ENCODE assay signal across 18 cellular contexts in genomic region chr22:19450363-19451175, GRCh38. TPM values are rescaled to one million over a fixed set of nuclear protein-coding genes. Genes with fewer than 3 reads are reported as not detected.
A peak's percentile ranks its signal among the peaks of the same experiment; 100 is the strongest.
DNase-seq lines count a peak whose midpoint lies in the region; ATAC-seq and TF ChIP-seq lines count a peak whose summit lies in the region.
"Had no signal": no experiment of that assay in that cellular context is flagged by ENCODE, and none has a peak within 500 bp of the region (broad histone marks: within the 10 kb centered on the region; RNA-seq: fewer than 3 reads in every experiment).

No MANE protein-coding gene starts in this region.

- no peak overlapping the region for H3K4me3 ChIP-seq in cardiac muscle cell
- H3K4me3 ChIP-seq: BLaER1 had no signal

- peaks cover 24% of the 10 kb centered on the region for H3K36me3 ChIP-seq in cardiac muscle cell

- H3K4me3 Mint-ChIP-seq in activated CD4-positive, alpha-beta T cell treated with anti-CD3 and anti-CD28 coated beads, Interleukin-2, amount 10 ng/mL, durations not matched to agents 24 days and 14 days = no peak overlapping the region
- H3K4me3 Mint-ChIP-seq in memory B cell = no peak overlapping the region
- no peak overlapping the region for H3K4me3 Mint-ChIP-seq in stimulated activated naive B cell treated with anti-CD40 and anti-IgM and Interleukin-4, amounts not matched to agents 10 μg/mL and 1 μg/mL and 100 μg/mL, for 72 hours
- H3K4me3 Mint-ChIP-seq: CD8-positive, alpha-beta T cell had no signal

- peaks cover 10% of the 10 kb centered on the region for H3K4me1 ChIP-seq in cardiac muscle cell (ENCODE audit: low read depth)

- H3K27me3 ChIP-seq in cardiac muscle cell = no peaks in the 10 kb centered on the region
- H3K27me3 ChIP-seq: BLaER1 had no signal

- intact Hi-C loops in activated CD4-positive, alpha-beta T cell treated with anti-CD3 and anti-CD28 coated beads, Interleukin-2, amount 10 ng/mL, durations not matched to agents 24 days and 14 days (cut with micrococcal nuclease) = no loop called here
- intact Hi-C loops in cardiac septum (cut with DNase I) = no loop called here

- H3K9me3 ChIP-seq in cardiac muscle cell (ENCODE audit: low read depth) = no peaks in the 10 kb centered on the region
- H3K9me3 ChIP-seq: BLaER1 had no signal

- H3K9me3 Mint-ChIP-seq in activated CD4-positive, alpha-beta T cell treated with anti-CD3 and anti-CD28 coated beads, Interleukin-2, amount 10 ng/mL, durations not matched to agents 24 days and 14 days = no peaks in the 10 kb centered on the region
- no peaks in the 10 kb centered on the region for H3K9me3 Mint-ChIP-seq in memory B cell
- no peaks in the 10 kb centered on the region for H3K9me3 Mint-ChIP-seq in stimulated activated naive B cell treated with anti-CD40 and anti-IgM and Interleukin-4, amounts not matched to agents 10 μg/mL and 1 μg/mL and 100 μg/mL, for 72 hours
- H3K9me3 Mint-ChIP-seq: CD8-positive, alpha-beta T cell had no signal

- peaks cover 24% of the 10 kb centered on the region for H3K4me1 Mint-ChIP-seq in activated CD4-positive, alpha-beta T cell treated with anti-CD3 and anti-CD28 coated beads, Interleukin-2, amount 10 ng/mL, durations not matched to agents 24 days and 14 days
- H3K4me1 Mint-ChIP-seq in memory B cell = peaks cover 15% of the 10 kb centered on the region
- H3K4me1 Mint-ChIP-seq in stimulated activated naive B cell treated with anti-CD40 and anti-IgM and Interleukin-4, amounts not matched to agents 10 μg/mL and 1 μg/mL and 100 μg/mL, for 72 hours = peaks cover 23 to 28% of the 10 kb centered on the region in 2 donors

- peak overlapping the region; percentile 14 for H3K27ac Mint-ChIP-seq in activated CD4-positive, alpha-beta T cell treated with anti-CD3 and anti-CD28 coated beads, Interleukin-2, amount 10 ng/mL, durations not matched to agents 24 days and 14 days
- peak overlapping the region; percentile 52 for H3K27ac Mint-ChIP-seq in memory B cell
- peak overlapping the region; percentile 69 for H3K27ac Mint-ChIP-seq in stimulated activated naive B cell treated with anti-CD40 and anti-IgM and Interleukin-4, amounts not matched to agents 10 μg/mL and 1 μg/mL and 100 μg/mL, for 72 hours
- H3K27ac Mint-ChIP-seq: CD8-positive, alpha-beta T cell had no signal

- no peak for ATAC-seq in memory B cell (ENCODE audit: low read depth)
- no peak for ATAC-seq in stimulated activated naive B cell treated with anti-CD40 and anti-IgM and Interleukin-4, amounts not matched to agents 10 μg/mL and 1 μg/mL and 100 μg/mL, for 72 hours (replicated peaks)
- ATAC-seq: CD8-positive, alpha-beta T cell had no signal

- H3K27ac ChIP-seq in cardiac muscle cell = peak overlapping the region; percentile 10
- H3K27ac ChIP-seq: BLaER1, KMS-11 had no signal

- DNase-seq in activated CD4-positive, alpha-beta T cell treated with anti-CD3 and anti-CD28 coated beads, Interleukin-2, amount 10 ng/mL, durations not matched to agents 24 days and 14 days = no peak
- DNase-seq in activated CD4-positive, alpha-beta T cell treated with anti-CD3 and anti-CD28 coated beads, Interleukin-2, amount 50 U/mL, for 48 hours = no peak
- DNase-seq in cardiac muscle cell (ENCODE audit: low read depth in 1 of 2, low spot score in 1 of 2) (no peak), cardiac septum (ENCODE audit: low spot score) (no peak), memory B cell (ENCODE audit: low spot score in 2 of 2) (no peak), HUDEP-2 (lab: John Stamatoyannopoulos, UW; ENCODE audit: unreplicated experiment in 76 of 76) (no peak)
- DNase-seq in stimulated activated naive B cell treated with anti-CD40 and anti-IgM and Interleukin-4, amounts not matched to agents 10 μg/mL and 1 μg/mL and 100 μg/mL, for 72 hours = no peak
- no peak for DNase-seq in stimulated activated naive CD4-positive, alpha-beta T cell treated with Interleukin-2 at 50 U/mL for 16 hours (lab: John Stamatoyannopoulos, UW)
- DNase-seq: Calu3; CD8-positive, alpha-beta T cell; NCI-H1417 treated with DMSO at 0.1 percent for 48 hours; NCI-H187 treated with DMSO at 0.1 percent for 48 hours; NCI-H2227 treated with DMSO at 0.1 percent for 48 hours; NCI-H510A treated with DMSO at 0.1 percent for 48 hours; NCI-H774; Right ventricle myocardium superior had no signal

- H3K27me3 Mint-ChIP-seq in activated CD4-positive, alpha-beta T cell treated with anti-CD3 and anti-CD28 coated beads, Interleukin-2, amount 10 ng/mL, durations not matched to agents 24 days and 14 days = no peaks in the 10 kb centered on the region
- H3K27me3 Mint-ChIP-seq in memory B cell = no peaks in the 10 kb centered on the region
- no peaks in the 10 kb centered on the region for H3K27me3 Mint-ChIP-seq in stimulated activated naive B cell treated with anti-CD40 and anti-IgM and Interleukin-4, amounts not matched to agents 10 μg/mL and 1 μg/mL and 100 μg/mL, for 72 hours

- peaks cover 42% of the 10 kb centered on the region for H3K36me3 Mint-ChIP-seq in activated CD4-positive, alpha-beta T cell treated with anti-CD3 and anti-CD28 coated beads, Interleukin-2, amount 10 ng/mL, durations not matched to agents 24 days and 14 days (ENCODE audit: low read depth)
- peaks cover 20% of the 10 kb centered on the region for H3K36me3 Mint-ChIP-seq in memory B cell
- H3K36me3 Mint-ChIP-seq in stimulated activated naive B cell treated with anti-CD40 and anti-IgM and Interleukin-4, amounts not matched to agents 10 μg/mL and 1 μg/mL and 100 μg/mL, for 72 hours = peaks cover 28 to 48% of the 10 kb centered on the region in 2 donors

- no peak for TF ChIP-seq CTCF in cardiac muscle cell (IDR thresholded peaks at IDR 0.05; ENCODE audit: low read depth, low read length)

RNA-seq across cellular contexts. Expression of gene C22orf39, which starts 3.1 kb away (rescaled TPM):
- total RNA-seq in activated CD4-positive, alpha-beta T cell treated with anti-CD3 and anti-CD28 coated beads, Interleukin-2, amount 10 ng/mL, durations not matched to agents 24 days and 14 days = 25.7 and 28.5 TPM in 2 replicates
- total RNA-seq in cardiac muscle cell (102 and 146 TPM in 2 replicates), cardiac septum (48.7 TPM)
- 117 and 133 TPM in 2 replicates for polyA plus RNA-seq in cardiac muscle cell

RNA-seq across cellular contexts. Expression of gene MRPL40, which starts 18.2 kb away (rescaled TPM):
- 35.2 and 37.6 TPM in 2 replicates for total RNA-seq in activated CD4-positive, alpha-beta T cell treated with anti-CD3 and anti-CD28 coated beads, Interleukin-2, amount 10 ng/mL, durations not matched to agents 24 days and 14 days
- total RNA-seq in cardiac muscle cell = 38.7 and 43.7 TPM in 2 replicates
- 82.9 and 91.3 TPM in 2 replicates for polyA plus RNA-seq in cardiac muscle cell
- total RNA-seq in cardiac septum = 44.1 TPM

RNA-seq across cellular contexts. Expression of gene HIRA, which starts 19.0 kb away (rescaled TPM):
- total RNA-seq in activated CD4-positive, alpha-beta T cell treated with anti-CD3 and anti-CD28 coated beads, Interleukin-2, amount 10 ng/mL, durations not matched to agents 24 days and 14 days = 42.6 and 45.0 TPM in 2 replicates
- total RNA-seq in cardiac muscle cell = 29.7 and 36.9 TPM in 2 replicates
- polyA plus RNA-seq in cardiac muscle cell = 17.1 and 35.9 TPM in 2 replicates
- 15.0 TPM for total RNA-seq in cardiac septum

RNA-seq across cellular contexts. Expression of gene UFD1, which starts 28.4 kb away (rescaled TPM):
- total RNA-seq in activated CD4-positive, alpha-beta T cell treated with anti-CD3 and anti-CD28 coated beads, Interleukin-2, amount 10 ng/mL, durations not matched to agents 24 days and 14 days = 96.2 and 99.9 TPM in 2 replicates
- total RNA-seq in cardiac muscle cell (23.4 and 34.2 TPM in 2 replicates), cardiac septum (36.2 TPM)
- 36.9 and 77.3 TPM in 2 replicates for polyA plus RNA-seq in cardiac muscle cell

RNA-seq across cellular contexts. Expression of gene CDC45, which starts 29.2 kb away (rescaled TPM):
- total RNA-seq in activated CD4-positive, alpha-beta T cell treated with anti-CD3 and anti-CD28 coated beads, Interleukin-2, amount 10 ng/mL, durations not matched to agents 24 days and 14 days = 121 and 123 TPM in 2 replicates
- total RNA-seq in cardiac muscle cell = 7.6 and 9.1 TPM in 2 replicates
- 11.2 and 15.5 TPM in 2 replicates for polyA plus RNA-seq in cardiac muscle cell
- total RNA-seq in cardiac septum = not detected

Comparison
In these comparisons a context has a peak if more than half of its experiments do, and no peak if none do; other contexts are left out.
1. H3K27ac Mint-ChIP-seq: peak in every context shown above with its lines; median percentile 69 in stimulated activated naive B cell treated with anti-CD40 and anti-IgM and Interleukin-4, amounts not matched to agents 10 μg/mL and 1 μg/mL and 100 μg/mL, for 72 hours; 52 in memory B cell; 14 in activated CD4-positive, alpha-beta T cell treated with anti-CD3 and anti-CD28 coated beads, Interleukin-2, amount 10 ng/mL, durations not matched to agents 24 days and 14 days.